ENCODE assay signal across 13 cellular contexts in genomic region chr16:56717532-56717931, GRCh38. TPM values are rescaled to one million over a fixed set of nuclear protein-coding genes. Genes with fewer than 3 reads are reported as not detected.
"Had no signal": no experiment of that assay in that cellular context is flagged by ENCODE, and none has a peak within 500 bp of the region (broad histone marks: within the 10 kb centered on the region; RNA-seq: fewer than 3 reads in every experiment).

No MANE protein-coding gene starts in this region.

RNA-seq across cellular contexts. Expression of gene MT1H, which starts 47.9 kb away (rescaled TPM):
- total RNA-seq: naive thymus-derived CD8-positive, alpha-beta T cell; natural killer cell treated with Interleukin-12 subunit alpha and Interleukin-12 subunit beta and Interleukin-15 and Interleukin-18, amount 100 ng/mL, for 72 hours; neural crest cell; progenitor cell of endocrine pancreas; psoas muscle; right atrium auricular region; sciatic nerve; smooth muscle cell; spleen; testis; ureter; vagina had no signal
- polyA plus RNA-seq: naive thymus-derived CD8-positive, alpha-beta T cell; ovary; psoas muscle; smooth muscle cell had no signal

RNA-seq across cellular contexts. Expression of gene MT1G, which starts 49.7 kb away (rescaled TPM):
- total RNA-seq: naive thymus-derived CD8-positive, alpha-beta T cell; neural crest cell; smooth muscle cell; vagina had no signal
- polyA plus RNA-seq: smooth muscle cell had no signal
